Comparison of ENCODE assay signal across 20 cellular contexts in the genomic region with DNA sequence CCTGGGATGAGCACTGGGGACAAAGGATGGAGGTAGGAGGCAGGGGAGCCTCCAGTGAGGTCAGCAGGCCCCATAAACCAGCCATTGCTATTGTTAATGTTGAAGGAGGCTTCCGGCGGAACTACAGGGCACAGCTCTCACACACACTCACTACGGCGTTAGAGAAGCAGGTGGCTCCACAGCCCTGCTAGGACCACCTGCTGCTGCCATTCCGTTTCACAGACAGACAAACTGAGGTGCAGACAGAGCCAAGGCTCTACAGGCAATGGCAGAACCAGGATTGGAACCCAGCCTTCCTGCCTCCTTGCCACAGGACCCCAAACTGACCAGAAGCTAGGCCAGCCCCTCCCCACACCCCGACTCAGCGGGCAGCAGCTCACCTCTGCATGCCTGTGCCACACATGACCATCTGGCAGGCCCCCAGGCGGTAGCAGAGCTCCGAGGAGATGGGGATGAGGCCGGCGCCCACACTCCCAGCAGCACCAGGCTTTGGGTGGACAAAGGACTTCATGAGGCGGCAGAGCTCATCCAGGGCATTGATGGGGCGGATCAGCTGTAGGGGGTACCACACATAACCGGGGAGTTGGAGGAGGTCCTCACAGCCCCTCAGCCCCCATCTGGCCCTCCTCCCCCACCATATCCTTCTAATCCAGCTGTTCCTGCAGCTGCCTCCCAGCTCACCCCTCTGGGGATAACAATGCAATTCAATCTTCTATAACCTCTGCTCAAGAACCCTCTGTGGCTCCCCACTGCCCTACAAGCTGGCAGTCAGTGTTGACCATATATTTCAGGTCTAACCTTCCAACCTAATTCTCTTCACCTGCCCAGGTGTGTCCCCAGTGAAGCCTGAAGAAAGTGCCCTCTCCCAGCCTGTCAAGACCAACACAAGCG.
DNase-seq lines count a peak whose midpoint lies in the region; ATAC-seq, FAIRE-seq and TF ChIP-seq lines count a peak whose summit lies in the region.
"Had no signal": no experiment of that assay in that cellular context is flagged by ENCODE, and none has a peak within 500 bp of the region (broad histone marks: within the 10 kb centered on the region; RNA-seq: fewer than 3 reads in every experiment).

No MANE protein-coding gene starts in this region.

- no peaks in the 10 kb centered on the region for H3K27me3 Mint-ChIP-seq in T-helper 2 cell treated with Interferon-gamma antibody and Interleukin-4, amounts not matched to agents 5 μg/mL and 100 μg/mL, for 36 hours (ENCODE audit: low read depth)
- H3K27me3 Mint-ChIP-seq in IgD-negative memory B cell (no peaks in the 10 kb centered on the region), natural killer cell (ENCODE audit: low read depth in 2 of 2) (no peaks in the 10 kb centered on the region)

- CTCF ChIA-PET in K562 (lab: Yijun Ruan, JAX; ENCODE audit: low intra/inter-chr PET ratio), result no interaction called here

- TF ChIP-seq EP300 in K562 (IDR thresholded peaks at IDR 0.05; ENCODE audit: low read length), result no peak

- peaks cover 12% of the 10 kb centered on the region for H3K36me3 Mint-ChIP-seq in T-helper 2 cell treated with Interferon-gamma antibody and Interleukin-4, amounts not matched to agents 5 μg/mL and 100 μg/mL, for 36 hours (ENCODE audit: low read depth)
- H3K36me3 Mint-ChIP-seq in IgD-negative memory B cell, result peaks cover 4% of the 10 kb centered on the region
- H3K36me3 Mint-ChIP-seq in natural killer cell, result peaks cover 6% of the 10 kb centered on the region

- H3K4me1 Mint-ChIP-seq in T-helper 2 cell treated with Interferon-gamma antibody and Interleukin-4, amounts not matched to agents 5 μg/mL and 100 μg/mL, for 36 hours (ENCODE audit: low read depth), result peaks cover 5% of the 10 kb centered on the region
- H3K4me1 Mint-ChIP-seq in IgD-negative memory B cell, result peaks cover 0 to 2% (median 0%) of the 10 kb centered on the region in 3 donors
- peaks cover 8 to 18% of the 10 kb centered on the region in 2 donors for H3K4me1 Mint-ChIP-seq in natural killer cell

- no peak overlapping the region for H3K4me3 ChIP-seq in K562
- H3K4me3 ChIP-seq: cardiac muscle cell, lung, skin epidermis had no signal

- no peak for ATAC-seq in K562
- ATAC-seq in natural killer cell, result no peak
- no peak for ATAC-seq in HG03280 (IDR thresholded peaks at IDR 0.05; ENCODE audit: unreplicated experiment)

- H3K9me3 Mint-ChIP-seq in T-helper 2 cell treated with Interferon-gamma antibody and Interleukin-4, amounts not matched to agents 5 μg/mL and 100 μg/mL, for 36 hours, result no peaks in the 10 kb centered on the region
- H3K9me3 Mint-ChIP-seq in IgD-negative memory B cell, result no peaks in the 10 kb centered on the region
- no peaks in the 10 kb centered on the region for H3K9me3 Mint-ChIP-seq in natural killer cell

- no peak overlapping the region for H3K4me2 ChIP-seq in K562 (ENCODE audit: insufficient read depth, low read length)
- H3K4me2 ChIP-seq: SK-N-SH had no signal

- DNase-seq in T-helper 2 cell treated with Interferon-gamma antibody and Interleukin-4, amounts not matched to agents 5 μg/mL and 100 μg/mL, for 36 hours (ENCODE audit: low spot score), result no peak
- DNase-seq in T-helper 2 cell (no peak), K562 (ENCODE audit: extremely low read depth in 1 of 4, low spot score in 3 of 4) (no peak), natural killer cell (no peak), A172 (ENCODE audit: low spot score) (no peak), GF-D8 (lab: John Stamatoyannopoulos, UW) (no peak)
- DNase-seq: activated naive CD4-positive, alpha-beta T cell treated with Interleukin-2 at 50 U/mL for 16 hours; DMS79 treated with DMSO at 0.1 percent for 48 hours; Kasumi-1; NCI-H187 treated with DMSO at 0.1 percent for 48 hours; SK-N-SH; stimulated activated CD4-positive, alpha-beta T cell treated with anti-CD3 and anti-CD28 coated beads, Interleukin-1b, Interleukin-23, amount 100 ng/mL, for 48 hours; T-helper 9 cell had no signal

- peak overlapping the region; percentile 20 for H3K27ac Mint-ChIP-seq in T-helper 2 cell treated with Interferon-gamma antibody and Interleukin-4, amounts not matched to agents 5 μg/mL and 100 μg/mL, for 36 hours
- H3K27ac Mint-ChIP-seq in IgD-negative memory B cell (peak overlapping the region; percentile 61 to 89 (median 83)), natural killer cell (peak overlapping the region; percentile 64 to 79)

- no peaks in the 10 kb centered on the region for H3K9me3 ChIP-seq in K562 (replicated peaks; ENCODE audit: control insufficient read depth, insufficient read depth, low read depth, low read length)
- H3K9me3 ChIP-seq: SK-N-SH had no signal

- H3K4me3 Mint-ChIP-seq in T-helper 2 cell treated with Interferon-gamma antibody and Interleukin-4, amounts not matched to agents 5 μg/mL and 100 μg/mL, for 36 hours, result no peak overlapping the region
- peak overlapping the region in 1 of 4 donors; percentile 37 for H3K4me3 Mint-ChIP-seq in IgD-negative memory B cell
- H3K4me3 Mint-ChIP-seq in natural killer cell, result no peak overlapping the region

- in situ Hi-C loops in K562 (cut with MboI), result no loop called here

- H3K9me1 ChIP-seq in K562 (ENCODE audit: control insufficient read depth, insufficient read depth, low read length), result no peaks in the 10 kb centered on the region

- H3K27me3 ChIP-seq in K562 (ENCODE audit: control insufficient read depth in 2 of 2, insufficient read depth in 2 of 2, low read length in 2 of 2), result no peaks in the 10 kb centered on the region
- H3K27me3 ChIP-seq: cardiac muscle cell had no signal

- 54% methylated on average over 12 of the region's 15 CpGs for WGBS in K562 (ENCODE audit: insufficient coverage, low coverage, missing lambda C conversion rate)

- 0 out of 2 replicates have a peak, but pooled peaks cover 3% of the 10 kb centered on the region for H4K20me1 ChIP-seq in K562 (replicated peaks; ENCODE audit: control insufficient read depth, insufficient read depth, low read length)

- intact Hi-C loops in K562 (cut with micrococcal nuclease) (no loop called here), natural killer cell (cut with micrococcal nuclease) (no loop called here)

- no TSS peak for BruUV-seq in K562 (replicated peaks; lab: Mats Ljungman, UMichigan)

- POLR2A ChIA-PET in K562 (lab: Yijun Ruan, JAX), result interaction anchor here (0.6 to 1.2 kb wide), 4 partner anchors 11 to 61 kb away, joined by 3 to 4 read pairs (median 4); no protein-coding TSS in a partner anchor

- H3K4me1 ChIP-seq in K562 (replicated peaks in 1 of 2; ENCODE audit: control insufficient read depth in 2 of 2, insufficient read depth in 2 of 2, low read length in 2 of 2), result peaks cover 0 to 26% of the 10 kb centered on the region in 2 experiments; a peak in 1 of 5 replicates

- no peak overlapping the region for H3K27ac ChIP-seq in K562 (ENCODE audit: extremely low read depth, low read depth, low read length)
- H3K27ac ChIP-seq: 22Rv1, cardiac muscle cell, skin epidermis had no signal

- no peak overlapping the region for H2AFZ ChIP-seq in K562 (ENCODE audit: low read depth, low read length)

- no peak for TF ChIP-seq POLR2A in K562 (conservative IDR thresholded peaks at IDR 0.05)

- no peaks in the 10 kb centered on the region for H3K79me2 ChIP-seq in K562 (ENCODE audit: control insufficient read depth, insufficient read depth, low read length)

- no peak for TF ChIP-seq RAD21 in K562 (CRISPR knock-in tag; conservative IDR thresholded peaks at IDR 0.05 in 1 of 2, IDR thresholded peaks at IDR 0.05 in 1 of 2)

- 0 out of 3 replicates have a peak, but pooled peaks cover 2% of the 10 kb centered on the region for H3K36me3 ChIP-seq in K562 (ENCODE audit: control insufficient read depth, insufficient read depth, low read length)
- H3K36me3 ChIP-seq: cardiac muscle cell had no signal

- FAIRE-seq in K562 (lab: Jason Lieb, UNC), result no peak
- FAIRE-seq: H54 had no signal

- no peak overlapping the region for H3K9ac ChIP-seq in K562 (ENCODE audit: insufficient read depth in 1 of 2, low read depth in 2 of 2, low read length in 2 of 2)
- H3K9ac ChIP-seq: SK-N-SH had no signal

- TF ChIP-seq CTCF in K562 (IDR thresholded peaks at IDR 0.05 in 2 of 3, conservative IDR thresholded peaks at IDR 0.05 in 1 of 3; ENCODE audit: insufficient read depth in 2 of 3, low read depth in 1 of 3, low read length in 3 of 3), result no peak
- no peak for TF ChIP-seq CTCF in natural killer cell (IDR thresholded peaks at IDR 0.05)

TF ChIP-seq in K562, 482 proteins besides CTCF, POLR2A, EP300 and RAD21:
- TF ChIP-seq ZFP36 (IDR thresholded peaks at IDR 0.05; ENCODE audit: low read depth, low read length, partially characterized antibody) (peak; percentile 56), NCOA2 (IDR thresholded peaks at IDR 0.05; ENCODE audit: partially characterized antibody in 2 of 2) (no peak)

Comparison
In these comparisons a context has a peak if more than half of its experiments do, and no peak if none do; other contexts are left out.
1. H3K27ac Mint-ChIP-seq: peak in every context shown above with its lines; median percentile 83 in IgD-negative memory B cell; 72 in natural killer cell; 20 in T-helper 2 cell treated with Interferon-gamma antibody and Interleukin-4, amounts not matched to agents 5 μg/mL and 100 μg/mL, for 36 hours.